ENCODE assay signal across 19 cellular contexts in the genomic region with DNA sequence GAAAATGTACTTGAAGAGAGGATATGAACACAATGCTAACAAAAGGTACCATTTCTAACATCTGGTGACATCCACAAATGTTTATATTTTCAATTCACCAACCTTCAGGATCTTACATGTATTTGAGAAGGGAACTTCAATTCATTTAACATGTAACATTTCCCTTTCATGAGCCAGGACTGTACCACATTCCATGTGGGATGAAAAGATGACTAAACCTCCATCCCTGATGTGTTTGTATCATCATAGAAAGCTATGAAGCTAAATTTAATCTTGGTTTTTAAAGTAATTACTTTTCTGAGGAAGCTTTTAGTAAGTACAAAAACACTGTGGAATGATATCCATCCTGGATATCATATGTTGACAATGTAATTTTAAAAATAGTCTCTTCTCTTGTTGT.
A peak's percentile ranks its signal among the peaks of the same experiment; 100 is the strongest.
DNase-seq lines count a peak whose midpoint lies in the region; ATAC-seq, FAIRE-seq and TF ChIP-seq lines count a peak whose summit lies in the region.
"Had no signal": no experiment of that assay in that cellular context is flagged by ENCODE, and none has a peak within 500 bp of the region (broad histone marks: within the 10 kb centered on the region; RNA-seq: fewer than 3 reads in every experiment).

No MANE protein-coding gene starts in this region.

- H3K4me3 Mint-ChIP-seq in activated naive CD4-positive, alpha-beta T cell treated with anti-CD3 and anti-CD28 coated beads, Interleukin-2, amount 50 U/mL, for 24 hours = peak overlapping the region; percentile 0
- H3K4me3 Mint-ChIP-seq in T-helper 17 cell (peak overlapping the region; percentile 50), astrocyte (ENCODE audit: unreplicated experiment) (no peak overlapping the region)
- H3K4me3 Mint-ChIP-seq: dendritic cell treated with granulocyte-macrophage colony-stimulating factor and Interleukin-4, amounts not matched to agents 40 ng/mL and 50 ng/mL, for 4 days had no signal

- H3K4me2 ChIP-seq in astrocyte (ENCODE audit: low read length) = no peak overlapping the region
- H3K4me2 ChIP-seq: KMS-11 had no signal

- TF ChIP-seq CTCF in astrocyte (IDR thresholded peaks at IDR 0.05; ENCODE audit: insufficient read depth, low read depth, low read length) = no peak

- DNase-seq in activated naive CD4-positive, alpha-beta T cell treated with anti-CD3 and anti-CD28 coated beads, Interleukin-2, amount 50 U/mL, for 16 hours = no peak
- DNase-seq in T-helper 17 cell (no peak), astrocyte (ENCODE audit: low read depth) (peak; percentile 54), COLO668 (lab: John Stamatoyannopoulos, UW; ENCODE audit: unreplicated experiment) (no peak)
- DNase-seq: activated CD4-positive, alpha-beta T cell treated with anti-CD3 and anti-CD28 coated beads, Interleukin-2, amount 50 U/mL, for 1 hour; DMS53; glutamatergic neuron; lower lobe of right lung; NCI-H1048; NCI-H2081 treated with DMSO at 0.1 percent for 48 hours; nucleus accumbens; testis had no signal

- no peak overlapping the region for H3K4me3 ChIP-seq in astrocyte (ENCODE audit: insufficient read depth, low read depth, low read length)
- H3K4me3 ChIP-seq: cardiac muscle cell, lower lobe of right lung, testis had no signal

- H3K27ac Mint-ChIP-seq in activated naive CD4-positive, alpha-beta T cell treated with anti-CD3 and anti-CD28 coated beads, Interleukin-2, amount 50 U/mL, for 24 hours = peak overlapping the region; percentile 19
- H3K27ac Mint-ChIP-seq in T-helper 17 cell = no peak overlapping the region
- H3K27ac Mint-ChIP-seq in astrocyte (ENCODE audit: unreplicated experiment) = no peak overlapping the region
- H3K27ac Mint-ChIP-seq: dendritic cell treated with granulocyte-macrophage colony-stimulating factor and Interleukin-4, amounts not matched to agents 40 ng/mL and 50 ng/mL, for 4 days had no signal

- no peak overlapping the region for H2AFZ ChIP-seq in astrocyte (ENCODE audit: low read depth, low read length)

- no peak for FAIRE-seq in astrocyte (lab: Jason Lieb, UNC)
- FAIRE-seq: HTR-8/SVneo had no signal

- peaks cover 4% of the 10 kb centered on the region for H3K36me3 ChIP-seq in astrocyte (ENCODE audit: insufficient read depth, low read length)

- H3K79me2 ChIP-seq in astrocyte (ENCODE audit: insufficient read depth, low read length) = no peaks in the 10 kb centered on the region

- peaks cover 37% of the 10 kb centered on the region for H3K4me1 Mint-ChIP-seq in activated naive CD4-positive, alpha-beta T cell treated with anti-CD3 and anti-CD28 coated beads, Interleukin-2, amount 50 U/mL, for 24 hours
- peaks cover 24% of the 10 kb centered on the region for H3K4me1 Mint-ChIP-seq in T-helper 17 cell
- H3K4me1 Mint-ChIP-seq in astrocyte (ENCODE audit: low read depth, unreplicated experiment) = peaks cover 5% of the 10 kb centered on the region

- peaks cover 5% of the 10 kb centered on the region for H3K4me1 ChIP-seq in astrocyte (ENCODE audit: insufficient read depth, low read length)

- H3K27me3 Mint-ChIP-seq in activated naive CD4-positive, alpha-beta T cell treated with anti-CD3 and anti-CD28 coated beads, Interleukin-2, amount 50 U/mL, for 24 hours = no peaks in the 10 kb centered on the region
- H3K27me3 Mint-ChIP-seq in T-helper 17 cell = no peaks in the 10 kb centered on the region
- H3K27me3 Mint-ChIP-seq in astrocyte (ENCODE audit: low read depth, unreplicated experiment) = no peaks in the 10 kb centered on the region
- H3K27me3 Mint-ChIP-seq: dendritic cell treated with granulocyte-macrophage colony-stimulating factor and Interleukin-4, amounts not matched to agents 40 ng/mL and 50 ng/mL, for 4 days had no signal

- H3K9me3 Mint-ChIP-seq in activated naive CD4-positive, alpha-beta T cell treated with anti-CD3 and anti-CD28 coated beads, Interleukin-2, amount 50 U/mL, for 24 hours = no peaks in the 10 kb centered on the region
- no peaks in the 10 kb centered on the region for H3K9me3 Mint-ChIP-seq in astrocyte (ENCODE audit: unreplicated experiment)
- H3K9me3 Mint-ChIP-seq: dendritic cell treated with granulocyte-macrophage colony-stimulating factor and Interleukin-4, amounts not matched to agents 40 ng/mL and 50 ng/mL, for 4 days had no signal

- H4K20me1 ChIP-seq in astrocyte (ENCODE audit: insufficient read depth, low read length) = no peaks in the 10 kb centered on the region

- H3K9me3 ChIP-seq in T-helper 17 cell (ENCODE audit: control insufficient read depth, low read length, poor library complexity, severe bottlenecking) (no peaks in the 10 kb centered on the region), astrocyte (ENCODE audit: insufficient read depth, low read depth, low read length) (no peaks in the 10 kb centered on the region)
- H3K9me3 ChIP-seq: testis had no signal

- H3K27me3 ChIP-seq in astrocyte (ENCODE audit: insufficient read depth, low read length) = no peaks in the 10 kb centered on the region
- H3K27me3 ChIP-seq: cardiac muscle cell, testis had no signal

- H3K27ac ChIP-seq in astrocyte (ENCODE audit: low read depth, low read length) = no peak overlapping the region
- H3K27ac ChIP-seq: cardiac muscle cell, KMS-11, lower lobe of right lung, testis had no signal

- peaks cover 24% of the 10 kb centered on the region for H3K36me3 Mint-ChIP-seq in activated naive CD4-positive, alpha-beta T cell treated with anti-CD3 and anti-CD28 coated beads, Interleukin-2, amount 50 U/mL, for 24 hours
- H3K36me3 Mint-ChIP-seq in T-helper 17 cell (ENCODE audit: low read depth) = peaks cover 18% of the 10 kb centered on the region
- H3K36me3 Mint-ChIP-seq in astrocyte (ENCODE audit: low read depth, unreplicated experiment) = peaks cover 26% of the 10 kb centered on the region

- H3K9ac ChIP-seq in astrocyte (ENCODE audit: low read length) = no peak overlapping the region
- H3K9ac ChIP-seq: KMS-11 had no signal

- ATAC-seq in T-helper 17 cell (no peak), HG02571 (IDR thresholded peaks at IDR 0.05; ENCODE audit: unreplicated experiment) (no peak), GM21515 (IDR thresholded peaks at IDR 0.05; ENCODE audit: unreplicated experiment) (no peak)
- ATAC-seq: lower lobe of right lung had no signal
